16 cellular contexts compared by ENCODE assay signal in the genomic region with DNA sequence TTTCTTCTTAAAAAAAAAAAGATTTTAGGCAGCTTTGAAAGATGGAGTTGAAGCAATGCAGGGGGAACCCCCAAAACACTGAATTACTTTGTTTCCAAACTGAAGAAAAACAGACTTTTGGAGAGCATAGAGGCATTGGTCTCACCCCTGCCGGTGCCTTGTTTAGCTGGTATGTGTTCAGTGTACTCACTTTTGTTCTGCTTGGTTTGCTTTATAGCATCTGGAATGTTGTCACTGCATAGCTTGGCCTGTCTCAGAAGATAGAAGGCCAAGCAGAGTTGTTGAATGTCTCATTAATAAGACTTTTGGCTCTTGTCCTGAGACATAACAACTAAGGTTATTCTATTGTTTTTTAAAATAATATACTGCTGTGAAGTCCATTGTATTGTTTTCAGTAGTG. TPM values are rescaled to one million over a fixed set of nuclear protein-coding genes. Genes with fewer than 3 reads are reported as not detected.
DNase-seq lines count a peak whose midpoint lies in the region; ATAC-seq and TF ChIP-seq lines count a peak whose summit lies in the region.
"Had no signal": no experiment of that assay in that cellular context is flagged by ENCODE, and none has a peak within 500 bp of the region (broad histone marks: within the 10 kb centered on the region; RNA-seq: fewer than 3 reads in every experiment).

No MANE protein-coding gene starts in this region.

- H3K36me3 Mint-ChIP-seq in IgD-negative memory B cell, result peaks cover 2% of the 10 kb centered on the region

- peak overlapping the region in 4 of 11 experiments; percentile 6 to 58 (median 22); a peak in 4 of 22 replicates for H3K27ac ChIP-seq in BLaER1 treated with 17β-estradiol and CSF1 and Interleukin-3, amounts not matched to agents 10 nM and 100 nM
- peak overlapping the region; percentile 5 for H3K27ac ChIP-seq in epithelial cell of prostate
- H3K27ac ChIP-seq in parathyroid adenoma, result no peak overlapping the region
- H3K27ac ChIP-seq: adrenal gland, SJCRH30, testis had no signal

- H3K9ac ChIP-seq in BLaER1 treated with 17β-estradiol and CSF1 and Interleukin-3, amounts not matched to agents 10 nM and 100 nM, result peak overlapping the region in 5 of 11 experiments; percentile 6 to 43 (median 29); a peak in 4 of 22 replicates
- H3K9ac ChIP-seq in parathyroid adenoma, result no peak overlapping the region

- ATAC-seq in HG02981 (IDR thresholded peaks at IDR 0.05; ENCODE audit: unreplicated experiment), result no peak
- no peak for ATAC-seq in GM19397 (IDR thresholded peaks at IDR 0.05; ENCODE audit: unreplicated experiment)

- H3K4me2 ChIP-seq in BLaER1 treated with 17β-estradiol and CSF1 and Interleukin-3, amounts not matched to agents 10 nM and 100 nM, result peak overlapping the region; percentile 15 to 68 (median 47); a peak in 19 of 22 replicates
- H3K4me2 ChIP-seq in parathyroid adenoma (ENCODE audit: low read length), result peak overlapping the region; percentile 31

- H3K4me1 Mint-ChIP-seq in IgD-negative memory B cell, result peaks cover 40 to 47% (median 40%) of the 10 kb centered on the region in 3 donors

- H3K36me3 ChIP-seq in BLaER1 treated with 17β-estradiol and CSF1 and Interleukin-3, amounts not matched to agents 10 nM and 100 nM, result peaks cover 88 to 100% (median 96%) of the 10 kb centered on the region in 11 experiments
- H3K36me3 ChIP-seq in parathyroid adenoma (ENCODE audit: control insufficient read depth, insufficient read depth, low read length), result no peaks in the 10 kb centered on the region

- no peaks in the 10 kb centered on the region for H3K27me3 Mint-ChIP-seq in IgD-negative memory B cell

- H3K9me3 Mint-ChIP-seq in IgD-negative memory B cell, result no peaks in the 10 kb centered on the region

- no peaks in the 10 kb centered on the region for H3K9me3 ChIP-seq in BLaER1 treated with 17β-estradiol and CSF1 and Interleukin-3, amounts not matched to agents 10 nM and 100 nM (replicated peaks in 1 of 11)
- no peaks in the 10 kb centered on the region for H3K9me3 ChIP-seq in parathyroid adenoma (ENCODE audit: control insufficient read depth, low read length)
- H3K9me3 ChIP-seq: adrenal gland, BE2C, heart right ventricle, SJCRH30, testis had no signal

- H2AFZ ChIP-seq in parathyroid adenoma, result no peak overlapping the region

- H3K27ac Mint-ChIP-seq in IgD-negative memory B cell, result peak overlapping the region in 2 of 3 donors; percentile 9 to 89

- H3K4me3 ChIP-seq in BLaER1 treated with 17β-estradiol and CSF1 and Interleukin-3, amounts not matched to agents 10 nM and 100 nM, result no peak overlapping the region
- no peak overlapping the region for H3K4me3 ChIP-seq in parathyroid adenoma (ENCODE audit: low read depth, low read length)
- H3K4me3 ChIP-seq: adrenal gland, SJCRH30, testis had no signal

- peaks cover 37 to 76% (median 62%) of the 10 kb centered on the region in 10 experiments for H3K4me1 ChIP-seq in BLaER1 treated with 17β-estradiol and CSF1 and Interleukin-3, amounts not matched to agents 10 nM and 100 nM
- peaks cover 10% of the 10 kb centered on the region for H3K4me1 ChIP-seq in parathyroid adenoma
- H3K4me1 ChIP-seq: BE2C had no signal

- H3K4me3 Mint-ChIP-seq in IgD-negative memory B cell, result peak overlapping the region in 2 of 4 donors; percentile 33 to 58

- TF ChIP-seq CTCF in parathyroid adenoma (IDR thresholded peaks at IDR 0.05), result no peak

- DNase-seq in epithelial cell of prostate (ENCODE audit: low read depth, low spot score) (no peak), OCI-M1 (lab: John Stamatoyannopoulos, UW) (no peak), superior temporal gyrus (ENCODE audit: extremely low spot score) (no peak)
- DNase-seq: activated CD4-positive, alpha-beta T cell treated with anti-CD3 and anti-CD28 coated beads, Interleukin-2, amount 50 U/mL, for 1 hour; activated T-cell treated with anti-CD3 and anti-CD28 coated beads, Interleukin-2, amount 50 U/mL, for 1 hour; adrenal gland; BE2C; DMS79; heart right ventricle; SJCRH30; testis had no signal

- H4K20me1 ChIP-seq in BLaER1 treated with 17β-estradiol and CSF1 and Interleukin-3, amounts not matched to agents 10 nM and 100 nM, result peaks cover 99 to 100% (median 100%) of the 10 kb centered on the region in 11 experiments

- H3K27me3 ChIP-seq in BLaER1 treated with 17β-estradiol and CSF1 and Interleukin-3, amounts not matched to agents 10 nM and 100 nM, result no peaks in the 10 kb centered on the region
- H3K27me3 ChIP-seq in parathyroid adenoma (ENCODE audit: control insufficient read depth, insufficient read depth, low read length), result no peaks in the 10 kb centered on the region
- H3K27me3 ChIP-seq: adrenal gland, BE2C, heart right ventricle, SJCRH30, testis had no signal

- peaks cover 68% of the 10 kb centered on the region for H3K79me2 ChIP-seq in parathyroid adenoma

RNA-seq across cellular contexts. Expression of a gene that starts 6.9 kb away (rescaled TPM):
- 97.9 TPM for polyA plus RNA-seq in IgD-negative memory B cell
